Comparison of ENCODE assay signal across 16 cellular contexts in the genomic region with DNA sequence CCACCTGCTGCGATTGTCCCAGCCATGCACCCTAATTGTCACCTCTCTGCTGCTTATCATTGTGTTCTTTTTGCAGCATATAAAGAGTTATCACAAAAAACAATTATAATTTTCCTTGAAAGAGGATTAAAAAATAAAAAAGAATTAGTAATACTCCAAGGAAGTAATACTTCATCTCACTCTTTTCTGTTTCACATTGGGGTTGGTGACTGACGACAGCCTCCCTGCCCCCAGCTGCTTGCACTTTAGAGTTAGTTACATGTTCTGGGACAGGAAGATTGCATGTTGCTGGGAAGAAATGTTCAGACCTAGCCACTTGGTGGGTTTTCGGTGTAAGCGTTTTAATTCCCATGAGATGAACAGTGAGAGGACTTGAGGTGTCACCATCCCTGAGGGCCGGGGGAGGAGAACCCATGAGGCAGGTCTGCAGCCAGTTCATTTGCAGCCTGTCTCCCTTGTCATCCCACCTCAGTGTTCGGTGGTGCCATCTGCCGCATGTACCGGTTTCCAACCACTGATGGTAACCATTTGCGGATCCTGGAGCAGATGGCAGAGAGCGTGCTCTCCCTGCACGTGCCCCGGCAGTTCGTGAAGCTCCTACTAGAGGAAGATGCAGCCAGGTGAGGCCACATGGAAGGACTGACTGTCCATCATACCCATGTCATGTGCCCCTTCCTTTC.
A peak's percentile ranks its signal among the peaks of the same experiment; 100 is the strongest.
DNase-seq lines count a peak whose midpoint lies in the region; ATAC-seq, FAIRE-seq and TF ChIP-seq lines count a peak whose summit lies in the region.
"Had no signal": no experiment of that assay in that cellular context is flagged by ENCODE, and none has a peak within 500 bp of the region (broad histone marks: within the 10 kb centered on the region; RNA-seq: fewer than 3 reads in every experiment).

No MANE protein-coding gene starts in this region.

- H4K20me1 ChIP-seq in smooth muscle cell (ENCODE audit: low read depth) = no peaks in the 10 kb centered on the region

- no peaks in the 10 kb centered on the region for H3K36me3 ChIP-seq in smooth muscle cell (ENCODE audit: low read depth)

- no peaks in the 10 kb centered on the region for H3K79me2 ChIP-seq in smooth muscle cell (ENCODE audit: low read depth)

- no peak for TF ChIP-seq CTCF in natural killer cell (IDR thresholded peaks at IDR 0.05)
- TF ChIP-seq CTCF in smooth muscle cell (IDR thresholded peaks at IDR 0.05; ENCODE audit: borderline replicate concordance, insufficient read depth, poor library complexity, severe bottlenecking) = no peak

- H3K27ac Mint-ChIP-seq in natural killer cell treated with Interleukin-12 subunit alpha and Interleukin-12 subunit beta and Interleukin-15 and Interleukin-18, amount 100 ng/mL, for 72 hours = peak overlapping the region; percentile 12 to 78
- H3K27ac Mint-ChIP-seq in natural killer cell = peak overlapping the region in 1 of 2 donors; percentile 21
- H3K27ac Mint-ChIP-seq in activated T-helper 1 cell treated with anti-CD3 and anti-CD28 coated beads, Interleukin-12 subunit alpha, Interleukin-12 subunit beta, Interleukin-2, Interleukin-4 antibody, amounts not matched to agents 30 ng/mL and 10 ng/mL and 1 ng/mL, durations not matched to agents 14 hours and 24 hours and 36 hours = no peak overlapping the region
- H3K27ac Mint-ChIP-seq: B cell had no signal

- H3K4me3 Mint-ChIP-seq in natural killer cell treated with Interleukin-12 subunit alpha and Interleukin-12 subunit beta and Interleukin-15 and Interleukin-18, amount 100 ng/mL, for 72 hours = no peak overlapping the region
- H3K4me3 Mint-ChIP-seq in natural killer cell = no peak overlapping the region
- H3K4me3 Mint-ChIP-seq in activated T-helper 1 cell treated with anti-CD3 and anti-CD28 coated beads, Interleukin-12 subunit alpha, Interleukin-12 subunit beta, Interleukin-2, Interleukin-4 antibody, amounts not matched to agents 30 ng/mL and 10 ng/mL and 1 ng/mL, durations not matched to agents 14 hours and 24 hours and 36 hours = no peak overlapping the region
- H3K4me3 Mint-ChIP-seq: B cell; CD4-positive, alpha-beta memory T cell had no signal

- WGBS in smooth muscle cell (ENCODE audit: low lambda C conversion rate) = 93% methylated on average over 13 of the region's 13 CpGs

- H3K27ac ChIP-seq in smooth muscle cell (ENCODE audit: low read depth) = no peak overlapping the region

- no peaks in the 10 kb centered on the region for H3K27me3 Mint-ChIP-seq in natural killer cell treated with Interleukin-12 subunit alpha and Interleukin-12 subunit beta and Interleukin-15 and Interleukin-18, amount 100 ng/mL, for 72 hours
- no peaks in the 10 kb centered on the region for H3K27me3 Mint-ChIP-seq in natural killer cell (ENCODE audit: low read depth in 2 of 2)
- H3K27me3 Mint-ChIP-seq in activated T-helper 1 cell treated with anti-CD3 and anti-CD28 coated beads, Interleukin-12 subunit alpha, Interleukin-12 subunit beta, Interleukin-2, Interleukin-4 antibody, amounts not matched to agents 30 ng/mL and 10 ng/mL and 1 ng/mL, durations not matched to agents 14 hours and 24 hours and 36 hours (ENCODE audit: insufficient read depth) = no peaks in the 10 kb centered on the region
- H3K27me3 Mint-ChIP-seq: B cell; CD4-positive, alpha-beta memory T cell had no signal

- no peak overlapping the region for H3K9ac ChIP-seq in smooth muscle cell (ENCODE audit: low read depth)

- H3K4me2 ChIP-seq in smooth muscle cell = no peak overlapping the region

- no peak overlapping the region for H2AFZ ChIP-seq in smooth muscle cell (ENCODE audit: low read depth)

- no peak for ATAC-seq in natural killer cell treated with Interleukin-12 subunit alpha and Interleukin-12 subunit beta and Interleukin-15 and Interleukin-18, amount 100 ng/mL, for 72 hours
- no peak for ATAC-seq in natural killer cell

- H3K4me3 ChIP-seq in smooth muscle cell = no peak overlapping the region

- intact Hi-C loops in natural killer cell (cut with micrococcal nuclease) = no loop called here
- intact Hi-C loops in activated T-helper 1 cell treated with anti-CD3 and anti-CD28 coated beads, Interleukin-12 subunit alpha, Interleukin-12 subunit beta, Interleukin-2, Interleukin-4 antibody, amounts not matched to agents 30 ng/mL and 10 ng/mL and 1 ng/mL, durations not matched to agents 14 hours and 24 hours and 36 hours (cut with micrococcal nuclease) = no loop called here

- peaks cover 11 to 12% of the 10 kb centered on the region in 2 donors for H3K4me1 Mint-ChIP-seq in natural killer cell treated with Interleukin-12 subunit alpha and Interleukin-12 subunit beta and Interleukin-15 and Interleukin-18, amount 100 ng/mL, for 72 hours (ENCODE audit: low read depth in 2 of 2)
- peaks cover 15 to 16% of the 10 kb centered on the region in 2 donors for H3K4me1 Mint-ChIP-seq in natural killer cell
- H3K4me1 Mint-ChIP-seq in activated T-helper 1 cell treated with anti-CD3 and anti-CD28 coated beads, Interleukin-12 subunit alpha, Interleukin-12 subunit beta, Interleukin-2, Interleukin-4 antibody, amounts not matched to agents 30 ng/mL and 10 ng/mL and 1 ng/mL, durations not matched to agents 14 hours and 24 hours and 36 hours (ENCODE audit: low read depth) = peaks cover 21% of the 10 kb centered on the region
- H3K4me1 Mint-ChIP-seq: B cell had no signal

- H3K9me3 Mint-ChIP-seq in natural killer cell treated with Interleukin-12 subunit alpha and Interleukin-12 subunit beta and Interleukin-15 and Interleukin-18, amount 100 ng/mL, for 72 hours = no peaks in the 10 kb centered on the region
- H3K9me3 Mint-ChIP-seq in natural killer cell = no peaks in the 10 kb centered on the region
- no peaks in the 10 kb centered on the region for H3K9me3 Mint-ChIP-seq in activated T-helper 1 cell treated with anti-CD3 and anti-CD28 coated beads, Interleukin-12 subunit alpha, Interleukin-12 subunit beta, Interleukin-2, Interleukin-4 antibody, amounts not matched to agents 30 ng/mL and 10 ng/mL and 1 ng/mL, durations not matched to agents 14 hours and 24 hours and 36 hours
- H3K9me3 Mint-ChIP-seq: CD4-positive, alpha-beta memory T cell had no signal

- no peaks in the 10 kb centered on the region for H3F3A ChIP-seq in smooth muscle cell (ENCODE audit: low read depth)

- H3K36me3 Mint-ChIP-seq in natural killer cell treated with Interleukin-12 subunit alpha and Interleukin-12 subunit beta and Interleukin-15 and Interleukin-18, amount 100 ng/mL, for 72 hours = peaks cover 39% of the 10 kb centered on the region
- peaks cover 38% of the 10 kb centered on the region for H3K36me3 Mint-ChIP-seq in natural killer cell
- H3K36me3 Mint-ChIP-seq in activated T-helper 1 cell treated with anti-CD3 and anti-CD28 coated beads, Interleukin-12 subunit alpha, Interleukin-12 subunit beta, Interleukin-2, Interleukin-4 antibody, amounts not matched to agents 30 ng/mL and 10 ng/mL and 1 ng/mL, durations not matched to agents 14 hours and 24 hours and 36 hours (ENCODE audit: low read depth) = peaks cover 51% of the 10 kb centered on the region

- no peaks in the 10 kb centered on the region for H3K9me3 ChIP-seq in smooth muscle cell (replicated peaks; ENCODE audit: low read depth)

- DNase-seq in natural killer cell treated with Interleukin-12 subunit alpha and Interleukin-12 subunit beta and Interleukin-15 and Interleukin-18, amount 100 ng/mL, for 72 hours (ENCODE audit: low spot score) = no peak
- DNase-seq in natural killer cell (no peak), NCI-H1694 treated with DMSO at 0.1 percent for 48 hours (lab: John Stamatoyannopoulos, UW) (peak; percentile 80), cerebellum (ENCODE audit: low spot score) (peak; percentile 84), urothelium cell line (ENCODE audit: low spot score) (no peak), smooth muscle cell (lab: John Stamatoyannopoulos, UW; ENCODE audit: unreplicated experiment) (no peak)
- DNase-seq in activated T-helper 1 cell treated with anti-CD3 and anti-CD28 coated beads, Interleukin-12 subunit alpha, Interleukin-12 subunit beta, Interleukin-2, Interleukin-4 antibody, amounts not matched to agents 30 ng/mL and 10 ng/mL and 1 ng/mL, durations not matched to agents 14 hours and 24 hours and 36 hours (ENCODE audit: low spot score) = no peak
- DNase-seq: ACHN; CD4-positive, alpha-beta memory T cell; GF-D8; GOT3; NCI-H2029 had no signal

- peak; percentile 82 for FAIRE-seq in urothelium cell line (lab: Jason Lieb, UNC)
- FAIRE-seq: D721Med, GM12891, GM18507 had no signal

- H3K4me1 ChIP-seq in smooth muscle cell (ENCODE audit: low read depth) = no peaks in the 10 kb centered on the region

- no peaks in the 10 kb centered on the region for H3K27me3 ChIP-seq in smooth muscle cell (ENCODE audit: low read depth)

Comparison
In these comparisons a context has a peak if more than half of its experiments do, and no peak if none do; other contexts are left out.
1. DNase-seq: peak in NCI-H1694 treated with DMSO at 0.1 percent for 48 hours (single experiment) and cerebellum (single experiment); none in natural killer cell treated with Interleukin-12 subunit alpha and Interleukin-12 subunit beta and Interleukin-15 and Interleukin-18, amount 100 ng/mL, for 72 hours (single experiment), natural killer cell (single experiment), urothelium cell line (single experiment), smooth muscle cell (single experiment) and activated T-helper 1 cell treated with anti-CD3 and anti-CD28 coated beads, Interleukin-12 subunit alpha, Interleukin-12 subunit beta, Interleukin-2, Interleukin-4 antibody, amounts not matched to agents 30 ng/mL and 10 ng/mL and 1 ng/mL, durations not matched to agents 14 hours and 24 hours and 36 hours (single experiment).